8 cellular contexts compared by ENCODE assay signal in the genomic region with DNA sequence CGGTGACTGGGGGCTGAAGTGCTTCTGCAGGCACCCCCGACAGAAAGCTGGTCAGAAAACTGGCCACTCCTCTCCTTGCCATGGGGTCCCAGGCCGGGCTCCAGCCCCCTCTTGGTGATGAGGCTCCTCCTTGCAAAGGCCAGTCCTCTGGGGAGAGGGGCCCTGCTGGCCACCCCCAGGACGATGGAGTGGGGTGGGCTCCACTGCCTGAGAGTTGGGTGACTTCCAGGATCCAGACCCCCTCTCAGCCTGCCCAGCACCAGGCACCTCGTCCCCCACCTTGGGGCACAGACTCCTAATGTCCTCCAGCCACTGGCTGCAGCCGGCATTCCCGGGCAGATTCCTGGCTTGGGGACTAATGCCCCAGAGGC. TPM values are rescaled to one million over a fixed set of nuclear protein-coding genes. Genes with fewer than 3 reads are reported as not detected.
A peak's percentile ranks its signal among the peaks of the same experiment; 100 is the strongest.
DNase-seq lines count a peak whose midpoint lies in the region; ATAC-seq and TF ChIP-seq lines count a peak whose summit lies in the region.

No MANE protein-coding gene starts in this region.

- H3K27me3 Mint-ChIP-seq in activated T-helper 2 cell treated with anti-CD3 and anti-CD28 coated beads, Interferon-gamma antibody, Interleukin-2, Interleukin-4, amounts not matched to agents 10 μg/mL and 5 μg/mL and 100 μg/mL, durations not matched to agents 14 hours and 24 hours and 36 hours (ENCODE audit: low read depth), result no peaks in the 10 kb centered on the region

- peak overlapping the region; percentile 77 for H3K4me3 Mint-ChIP-seq in activated T-helper 2 cell treated with anti-CD3 and anti-CD28 coated beads, Interferon-gamma antibody, Interleukin-2, Interleukin-4, amounts not matched to agents 10 μg/mL and 5 μg/mL and 100 μg/mL, durations not matched to agents 14 hours and 24 hours and 36 hours (ENCODE audit: low read depth)

- peak overlapping the region; percentile 61 for H3K4me3 ChIP-seq in HAP-1
- H3K4me3 ChIP-seq in iPS-11a (ENCODE audit: low read depth, low read length), result peak overlapping the region; percentile 74
- H3K4me3 ChIP-seq in spleen, result peak overlapping the region; percentile 57 to 94 (median 79)

- DNase-seq in HAP-1 (ENCODE audit: low spot score in 2 of 2), result no peak
- no peak for DNase-seq in activated T-helper 2 cell treated with anti-CD3 and anti-CD28 coated beads, Interferon-gamma antibody, Interleukin-2, Interleukin-4, amounts not matched to agents 10 μg/mL and 5 μg/mL and 100 μg/mL, durations not matched to agents 14 hours and 24 hours and 36 hours (ENCODE audit: low spot score)
- DNase-seq in spleen, result no peak
- no peak for DNase-seq in activated gamma-delta T cell (lab: John Stamatoyannopoulos, UW)
- no peak for DNase-seq in AML-193 (lab: John Stamatoyannopoulos, UW)

- no peak for TF ChIP-seq POLR2A in spleen (IDR thresholded peaks at IDR 0.05)

- H3K9me3 ChIP-seq in HAP-1 (no peaks in the 10 kb centered on the region), spleen (no peaks in the 10 kb centered on the region)

- no peaks in the 10 kb centered on the region for H3K9me3 Mint-ChIP-seq in activated T-helper 2 cell treated with anti-CD3 and anti-CD28 coated beads, Interferon-gamma antibody, Interleukin-2, Interleukin-4, amounts not matched to agents 10 μg/mL and 5 μg/mL and 100 μg/mL, durations not matched to agents 14 hours and 24 hours and 36 hours

- WGBS in spleen, 5 donors, result 22 to 47% (median 29%) methylated on average over 4 to 7 of the region's 7 CpGs

- in situ Hi-C loops in HAP-1 (cut with MboI; ENCODE audit: low sequenced_read_pairs), result no loop called here

- H3K4me1 ChIP-seq in HAP-1 (peaks cover 11% of the 10 kb centered on the region), spleen (peaks cover 34 to 85% (median 58%) of the 10 kb centered on the region in 6 donors)

- H3K27ac Mint-ChIP-seq in activated T-helper 2 cell treated with anti-CD3 and anti-CD28 coated beads, Interferon-gamma antibody, Interleukin-2, Interleukin-4, amounts not matched to agents 10 μg/mL and 5 μg/mL and 100 μg/mL, durations not matched to agents 14 hours and 24 hours and 36 hours, result peak overlapping the region; percentile 83

- peak overlapping the region; percentile 83 to 89 (median 84) for H3K27ac ChIP-seq in spleen

- no peaks in the 10 kb centered on the region for H3K27me3 ChIP-seq in HAP-1 (ENCODE audit: low read depth)
- no peaks in the 10 kb centered on the region for H3K27me3 ChIP-seq in spleen (replicated peaks in 1 of 7)

- H3K4me1 Mint-ChIP-seq in activated T-helper 2 cell treated with anti-CD3 and anti-CD28 coated beads, Interferon-gamma antibody, Interleukin-2, Interleukin-4, amounts not matched to agents 10 μg/mL and 5 μg/mL and 100 μg/mL, durations not matched to agents 14 hours and 24 hours and 36 hours (ENCODE audit: low read depth), result peaks cover 21% of the 10 kb centered on the region

- H3K36me3 Mint-ChIP-seq in activated T-helper 2 cell treated with anti-CD3 and anti-CD28 coated beads, Interferon-gamma antibody, Interleukin-2, Interleukin-4, amounts not matched to agents 10 μg/mL and 5 μg/mL and 100 μg/mL, durations not matched to agents 14 hours and 24 hours and 36 hours (ENCODE audit: low read depth), result peaks cover 47% of the 10 kb centered on the region

- TF ChIP-seq CTCF in spleen (IDR thresholded peaks at IDR 0.05 in 8 of 11, conservative IDR thresholded peaks at IDR 0.05 in 3 of 11), result no peak

- H3K36me3 ChIP-seq in HAP-1 (replicated peaks) (peaks cover 15% of the 10 kb centered on the region), spleen (peaks cover 0 to 72% (median 31%) of the 10 kb centered on the region in 6 donors)

- intact Hi-C loops in activated T-helper 2 cell treated with anti-CD3 and anti-CD28 coated beads, Interferon-gamma antibody, Interleukin-2, Interleukin-4, amounts not matched to agents 10 μg/mL and 5 μg/mL and 100 μg/mL, durations not matched to agents 14 hours and 24 hours and 36 hours (cut with micrococcal nuclease), result loop anchor here (1.0 to 5.0 kb wide), 3 partner anchors 18 to 151 kb away; a partner anchor contains a TSS
- intact Hi-C loops in spleen (cut with DNase I; ENCODE audit: low total_unique reads), result no loop called here

- ATAC-seq in HG02642 (IDR thresholded peaks at IDR 0.05; ENCODE audit: poor library complexity, unreplicated experiment), result no peak
- no peak for ATAC-seq in GM21515 (IDR thresholded peaks at IDR 0.05; ENCODE audit: unreplicated experiment)

RNA-seq across cellular contexts. Expression of a gene that starts 0.4 kb away (rescaled TPM):
- total RNA-seq in activated T-helper 2 cell treated with anti-CD3 and anti-CD28 coated beads, Interferon-gamma antibody, Interleukin-2, Interleukin-4, amounts not matched to agents 10 μg/mL and 5 μg/mL and 100 μg/mL, durations not matched to agents 14 hours and 24 hours and 36 hours, result 38.7 and 43.7 TPM in 2 replicates
- total RNA-seq in spleen, result 10 to 100 TPM; 26.9 to 47.5 (median 38.2) TPM
- polyA plus RNA-seq in spleen, result 10 to 100 TPM; 18.8 to 43.0 (median 32.3) TPM

RNA-seq across cellular contexts. Expression of a gene that starts 18.5 kb away (rescaled TPM):
- total RNA-seq in activated T-helper 2 cell treated with anti-CD3 and anti-CD28 coated beads, Interferon-gamma antibody, Interleukin-2, Interleukin-4, amounts not matched to agents 10 μg/mL and 5 μg/mL and 100 μg/mL, durations not matched to agents 14 hours and 24 hours and 36 hours, result 127 and 128 TPM in 2 replicates
- 100 to 1,000 TPM in 3 of 7 donors, 10 to 100 TPM in 4; 64.3 to 128 (median 86.6) TPM for total RNA-seq in spleen
- 100 to 1,000 TPM; 225 to 638 (median 623) TPM for polyA plus RNA-seq in spleen

RNA-seq across cellular contexts. Expression of a gene that starts 40.6 kb away (rescaled TPM):
- 112 and 118 TPM in 2 replicates for total RNA-seq in activated T-helper 2 cell treated with anti-CD3 and anti-CD28 coated beads, Interferon-gamma antibody, Interleukin-2, Interleukin-4, amounts not matched to agents 10 μg/mL and 5 μg/mL and 100 μg/mL, durations not matched to agents 14 hours and 24 hours and 36 hours
- 100 to 1,000 TPM in 3 of 7 donors, 10 to 100 TPM in 4; 77.0 to 169 (median 95.6) TPM for total RNA-seq in spleen
- polyA plus RNA-seq in spleen, result 100 to 1,000 TPM; 181 to 302 (median 237) TPM

RNA-seq across cellular contexts. Expression of a gene that starts 41.2 kb away (rescaled TPM):
- total RNA-seq in activated T-helper 2 cell treated with anti-CD3 and anti-CD28 coated beads, Interferon-gamma antibody, Interleukin-2, Interleukin-4, amounts not matched to agents 10 μg/mL and 5 μg/mL and 100 μg/mL, durations not matched to agents 14 hours and 24 hours and 36 hours, result 290 and 291 TPM in 2 replicates
- total RNA-seq in spleen, result 100 to 1,000 TPM; 138 to 420 (median 158) TPM
- 100 to 1,000 TPM; 328 to 431 (median 350) TPM for polyA plus RNA-seq in spleen

RNA-seq across cellular contexts. Expression of a gene that starts 53.2 kb away (rescaled TPM):
- total RNA-seq in activated T-helper 2 cell treated with anti-CD3 and anti-CD28 coated beads, Interferon-gamma antibody, Interleukin-2, Interleukin-4, amounts not matched to agents 10 μg/mL and 5 μg/mL and 100 μg/mL, durations not matched to agents 14 hours and 24 hours and 36 hours, result 49.4 and 54.6 TPM in 2 replicates
- 10 to 100 TPM; 30.2 to 49.3 (median 43.7) TPM for total RNA-seq in spleen
- 10 to 100 TPM; 24.0 to 56.5 (median 34.7) TPM for polyA plus RNA-seq in spleen
